ENCODE assay signal across 2 cellular contexts in the genomic region with DNA sequence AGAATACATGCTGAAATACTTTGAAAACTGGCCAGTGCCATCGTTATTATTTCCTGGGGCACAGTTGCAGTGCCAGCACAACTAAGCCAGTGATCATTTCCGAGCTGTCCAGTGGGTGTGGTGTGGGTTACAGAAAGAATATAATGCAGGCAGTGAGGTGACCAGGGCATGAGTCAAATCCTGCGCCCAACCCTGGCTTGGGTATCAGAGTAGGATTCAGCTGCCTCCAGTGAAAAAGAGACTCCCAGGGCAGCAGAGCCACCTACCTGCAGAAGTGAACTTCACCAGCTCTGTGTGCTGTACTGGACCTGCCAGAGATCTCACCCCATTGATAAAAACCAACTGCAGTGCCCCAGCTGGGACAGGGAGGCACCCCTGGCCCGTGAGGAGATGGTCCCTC.
TF ChIP-seq lines count a peak whose summit lies in the region.

No MANE protein-coding gene starts in this region.

TF ChIP-seq in HepG2, 621 proteins besides CTCF, POLR2A, EP300 and RAD21:
- TF ChIP-seq ZNF564 (CRISPR knock-in tag; IDR thresholded peaks at IDR 0.05), result no peak
- TF ChIP-seq ZNF136 (CRISPR knock-in tag; IDR thresholded peaks at IDR 0.05; ENCODE audit: low read depth), result no peak
- no peak for TF ChIP-seq MTA1 (CRISPR knock-in tag; IDR thresholded peaks at IDR 0.05; ENCODE audit: borderline replicate concordance)
- no peak for TF ChIP-seq MAF1 (CRISPR knock-in tag; IDR thresholded peaks at IDR 0.05; ENCODE audit: borderline replicate concordance)

TF ChIP-seq in GM12878, 131 proteins besides CTCF, POLR2A, EP300 and RAD21:
- TF ChIP-seq IRF4 (IDR thresholded peaks at IDR 0.05; ENCODE audit: low read depth, low read length) (no peak), RAD51 (IDR thresholded peaks at IDR 0.05) (no peak), MTA3 (IDR thresholded peaks at IDR 0.05; ENCODE audit: borderline replicate concordance, low read length) (no peak), PML (IDR thresholded peaks at IDR 0.05; ENCODE audit: low read length) (no peak), TCF12 (IDR thresholded peaks at IDR 0.05; ENCODE audit: low read depth, low read length) (no peak), BACH1 (IDR thresholded peaks at IDR 0.05; ENCODE audit: borderline replicate concordance) (no peak), GATAD2B (conservative IDR thresholded peaks at IDR 0.05; ENCODE audit: low read depth) (no peak), EZH2 (IDR thresholded peaks at IDR 0.05; ENCODE audit: borderline replicate concordance, control insufficient read depth, low read depth, low read length) (no peak), ZNF384 (IDR thresholded peaks at IDR 0.05; ENCODE audit: borderline replicate concordance, low read depth, low read length) (no peak), SMAD1 (IDR thresholded peaks at IDR 0.05; ENCODE audit: low read depth, partially characterized antibody) (no peak), HDAC6 (IDR thresholded peaks at IDR 0.05; ENCODE audit: unreplicated experiment) (no peak), CBX3 (IDR thresholded peaks at IDR 0.05; ENCODE audit: borderline replicate concordance, low read depth) (no peak), MXI1 (IDR thresholded peaks at IDR 0.05; ENCODE audit: low read depth, low read length) (no peak)
- TF ChIP-seq, protein P1, sequence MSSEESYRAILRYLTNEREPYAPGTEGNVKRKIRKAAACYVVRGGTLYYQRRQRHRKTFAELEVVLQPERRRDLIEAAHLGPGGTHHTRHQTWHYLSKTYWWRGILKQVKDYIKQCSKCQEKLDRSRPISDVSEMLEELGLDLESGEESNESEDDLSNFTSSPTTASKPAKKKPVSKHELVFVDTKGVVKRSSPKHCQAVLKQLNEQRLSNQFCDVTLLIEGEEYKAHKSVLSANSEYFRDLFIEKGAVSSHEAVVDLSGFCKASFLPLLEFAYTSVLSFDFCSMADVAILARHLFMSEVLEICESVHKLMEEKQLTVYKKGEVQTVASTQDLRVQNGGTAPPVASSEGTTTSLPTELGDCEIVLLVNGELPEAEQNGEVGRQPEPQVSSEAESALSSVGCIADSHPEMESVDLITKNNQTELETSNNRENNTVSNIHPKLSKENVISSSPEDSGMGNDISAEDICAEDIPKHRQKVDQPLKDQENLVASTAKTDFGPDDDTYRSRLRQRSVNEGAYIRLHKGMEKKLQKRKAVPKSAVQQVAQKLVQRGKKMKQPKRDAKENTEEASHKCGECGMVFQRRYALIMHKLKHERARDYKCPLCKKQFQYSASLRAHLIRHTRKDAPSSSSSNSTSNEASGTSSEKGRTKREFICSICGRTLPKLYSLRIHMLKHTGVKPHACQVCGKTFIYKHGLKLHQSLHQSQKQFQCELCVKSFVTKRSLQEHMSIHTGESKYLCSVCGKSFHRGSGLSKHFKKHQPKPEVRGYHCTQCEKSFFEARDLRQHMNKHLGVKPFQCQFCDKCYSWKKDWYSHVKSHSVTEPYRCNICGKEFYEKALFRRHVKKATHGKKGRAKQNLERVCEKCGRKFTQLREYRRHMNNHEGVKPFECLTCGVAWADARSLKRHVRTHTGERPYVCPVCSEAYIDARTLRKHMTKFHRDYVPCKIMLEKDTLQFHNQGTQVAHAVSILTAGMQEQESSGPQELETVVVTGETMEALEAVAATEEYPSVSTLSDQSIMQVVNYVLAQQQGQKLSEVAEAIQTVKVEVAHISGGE (CRISPR knock-in tag; IDR thresholded peaks at IDR 0.05), result no peak
- TF ChIP-seq, protein P2, sequence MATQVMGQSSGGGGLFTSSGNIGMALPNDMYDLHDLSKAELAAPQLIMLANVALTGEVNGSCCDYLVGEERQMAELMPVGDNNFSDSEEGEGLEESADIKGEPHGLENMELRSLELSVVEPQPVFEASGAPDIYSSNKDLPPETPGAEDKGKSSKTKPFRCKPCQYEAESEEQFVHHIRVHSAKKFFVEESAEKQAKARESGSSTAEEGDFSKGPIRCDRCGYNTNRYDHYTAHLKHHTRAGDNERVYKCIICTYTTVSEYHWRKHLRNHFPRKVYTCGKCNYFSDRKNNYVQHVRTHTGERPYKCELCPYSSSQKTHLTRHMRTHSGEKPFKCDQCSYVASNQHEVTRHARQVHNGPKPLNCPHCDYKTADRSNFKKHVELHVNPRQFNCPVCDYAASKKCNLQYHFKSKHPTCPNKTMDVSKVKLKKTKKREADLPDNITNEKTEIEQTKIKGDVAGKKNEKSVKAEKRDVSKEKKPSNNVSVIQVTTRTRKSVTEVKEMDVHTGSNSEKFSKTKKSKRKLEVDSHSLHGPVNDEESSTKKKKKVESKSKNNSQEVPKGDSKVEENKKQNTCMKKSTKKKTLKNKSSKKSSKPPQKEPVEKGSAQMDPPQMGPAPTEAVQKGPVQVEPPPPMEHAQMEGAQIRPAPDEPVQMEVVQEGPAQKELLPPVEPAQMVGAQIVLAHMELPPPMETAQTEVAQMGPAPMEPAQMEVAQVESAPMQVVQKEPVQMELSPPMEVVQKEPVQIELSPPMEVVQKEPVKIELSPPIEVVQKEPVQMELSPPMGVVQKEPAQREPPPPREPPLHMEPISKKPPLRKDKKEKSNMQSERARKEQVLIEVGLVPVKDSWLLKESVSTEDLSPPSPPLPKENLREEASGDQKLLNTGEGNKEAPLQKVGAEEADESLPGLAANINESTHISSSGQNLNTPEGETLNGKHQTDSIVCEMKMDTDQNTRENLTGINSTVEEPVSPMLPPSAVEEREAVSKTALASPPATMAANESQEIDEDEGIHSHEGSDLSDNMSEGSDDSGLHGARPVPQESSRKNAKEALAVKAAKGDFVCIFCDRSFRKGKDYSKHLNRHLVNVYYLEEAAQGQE (IDR thresholded peaks at IDR 0.05; ENCODE audit: low read depth, low read length), result no peak
- TF ChIP-seq, protein P3, sequence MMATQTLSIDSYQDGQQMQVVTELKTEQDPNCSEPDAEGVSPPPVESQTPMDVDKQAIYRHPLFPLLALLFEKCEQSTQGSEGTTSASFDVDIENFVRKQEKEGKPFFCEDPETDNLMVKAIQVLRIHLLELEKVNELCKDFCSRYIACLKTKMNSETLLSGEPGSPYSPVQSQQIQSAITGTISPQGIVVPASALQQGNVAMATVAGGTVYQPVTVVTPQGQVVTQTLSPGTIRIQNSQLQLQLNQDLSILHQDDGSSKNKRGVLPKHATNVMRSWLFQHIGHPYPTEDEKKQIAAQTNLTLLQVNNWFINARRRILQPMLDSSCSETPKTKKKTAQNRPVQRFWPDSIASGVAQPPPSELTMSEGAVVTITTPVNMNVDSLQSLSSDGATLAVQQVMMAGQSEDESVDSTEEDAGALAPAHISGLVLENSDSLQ (IDR thresholded peaks at IDR 0.05), result no peak
- TF ChIP-seq, protein P4, sequence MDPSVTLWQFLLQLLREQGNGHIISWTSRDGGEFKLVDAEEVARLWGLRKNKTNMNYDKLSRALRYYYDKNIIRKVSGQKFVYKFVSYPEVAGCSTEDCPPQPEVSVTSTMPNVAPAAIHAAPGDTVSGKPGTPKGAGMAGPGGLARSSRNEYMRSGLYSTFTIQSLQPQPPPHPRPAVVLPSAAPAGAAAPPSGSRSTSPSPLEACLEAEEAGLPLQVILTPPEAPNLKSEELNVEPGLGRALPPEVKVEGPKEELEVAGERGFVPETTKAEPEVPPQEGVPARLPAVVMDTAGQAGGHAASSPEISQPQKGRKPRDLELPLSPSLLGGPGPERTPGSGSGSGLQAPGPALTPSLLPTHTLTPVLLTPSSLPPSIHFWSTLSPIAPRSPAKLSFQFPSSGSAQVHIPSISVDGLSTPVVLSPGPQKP (IDR thresholded peaks at IDR 0.05; ENCODE audit: low read depth, low read length), result no peak
- TF ChIP-seq, protein P5, sequence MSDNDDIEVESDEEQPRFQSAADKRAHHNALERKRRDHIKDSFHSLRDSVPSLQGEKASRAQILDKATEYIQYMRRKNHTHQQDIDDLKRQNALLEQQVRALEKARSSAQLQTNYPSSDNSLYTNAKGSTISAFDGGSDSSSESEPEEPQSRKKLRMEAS (IDR thresholded peaks at IDR 0.05; ENCODE audit: low read depth, low read length), result no peak
- TF ChIP-seq, protein P6, sequence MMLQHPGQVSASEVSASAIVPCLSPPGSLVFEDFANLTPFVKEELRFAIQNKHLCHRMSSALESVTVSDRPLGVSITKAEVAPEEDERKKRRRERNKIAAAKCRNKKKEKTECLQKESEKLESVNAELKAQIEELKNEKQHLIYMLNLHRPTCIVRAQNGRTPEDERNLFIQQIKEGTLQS (IDR thresholded peaks at IDR 0.05; ENCODE audit: borderline replicate concordance, extremely low read depth, low read depth, low read length), result no peak
- TF ChIP-seq, protein P7, sequence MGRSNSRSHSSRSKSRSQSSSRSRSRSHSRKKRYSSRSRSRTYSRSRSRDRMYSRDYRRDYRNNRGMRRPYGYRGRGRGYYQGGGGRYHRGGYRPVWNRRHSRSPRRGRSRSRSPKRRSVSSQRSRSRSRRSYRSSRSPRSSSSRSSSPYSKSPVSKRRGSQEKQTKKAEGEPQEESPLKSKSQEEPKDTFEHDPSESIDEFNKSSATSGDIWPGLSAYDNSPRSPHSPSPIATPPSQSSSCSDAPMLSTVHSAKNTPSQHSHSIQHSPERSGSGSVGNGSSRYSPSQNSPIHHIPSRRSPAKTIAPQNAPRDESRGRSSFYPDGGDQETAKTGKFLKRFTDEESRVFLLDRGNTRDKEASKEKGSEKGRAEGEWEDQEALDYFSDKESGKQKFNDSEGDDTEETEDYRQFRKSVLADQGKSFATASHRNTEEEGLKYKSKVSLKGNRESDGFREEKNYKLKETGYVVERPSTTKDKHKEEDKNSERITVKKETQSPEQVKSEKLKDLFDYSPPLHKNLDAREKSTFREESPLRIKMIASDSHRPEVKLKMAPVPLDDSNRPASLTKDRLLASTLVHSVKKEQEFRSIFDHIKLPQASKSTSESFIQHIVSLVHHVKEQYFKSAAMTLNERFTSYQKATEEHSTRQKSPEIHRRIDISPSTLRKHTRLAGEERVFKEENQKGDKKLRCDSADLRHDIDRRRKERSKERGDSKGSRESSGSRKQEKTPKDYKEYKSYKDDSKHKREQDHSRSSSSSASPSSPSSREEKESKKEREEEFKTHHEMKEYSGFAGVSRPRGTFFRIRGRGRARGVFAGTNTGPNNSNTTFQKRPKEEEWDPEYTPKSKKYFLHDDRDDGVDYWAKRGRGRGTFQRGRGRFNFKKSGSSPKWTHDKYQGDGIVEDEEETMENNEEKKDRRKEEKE (IDR thresholded peaks at IDR 0.05), result no peak
TF ChIP-seq in GM12878: peak in this region for 0.
